ENCODE assay signal across 1 cellular context in the genomic region with DNA sequence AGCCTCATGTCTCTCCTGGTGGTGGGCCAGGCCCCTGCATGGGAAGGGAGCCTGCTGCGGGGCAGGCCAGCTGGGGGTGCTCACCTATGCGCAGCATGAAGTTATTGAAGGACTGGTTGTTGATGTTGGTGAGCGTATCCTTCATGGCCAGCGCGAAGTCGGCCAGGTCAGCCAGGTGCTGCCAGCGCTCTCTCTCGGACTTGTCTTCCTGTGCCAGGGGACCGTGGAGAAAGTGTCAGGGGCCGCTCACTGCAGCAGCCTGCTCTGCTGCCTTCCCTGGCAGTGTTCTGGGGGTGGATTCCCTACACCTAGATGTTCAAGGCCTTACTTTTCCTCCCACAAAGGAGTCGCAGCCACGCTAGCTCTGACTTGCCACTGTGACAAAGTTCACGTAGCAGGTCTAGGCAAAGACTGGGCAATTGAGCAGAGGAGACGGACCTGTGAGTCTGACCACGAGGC.
TF ChIP-seq lines count a peak whose summit lies in the region.

No MANE protein-coding gene starts in this region.

TF ChIP-seq in IMR-90, 13 proteins besides CTCF, POLR2A, EP300 and RAD21:
- TF ChIP-seq CHD1 (IDR thresholded peaks at IDR 0.05; ENCODE audit: low read depth, low read length) = no peak
- TF ChIP-seq MAFK (IDR thresholded peaks at IDR 0.05; ENCODE audit: low read depth, low read length) = no peak
- TF ChIP-seq RCOR1 (IDR thresholded peaks at IDR 0.05; ENCODE audit: insufficient replicate concordance, low read length) = no peak
- TF ChIP-seq MXI1 (IDR thresholded peaks at IDR 0.05; ENCODE audit: borderline replicate concordance, low read depth, low read length) = no peak
- no peak for TF ChIP-seq RFX5 (IDR thresholded peaks at IDR 0.05; ENCODE audit: low read depth, low read length)
- no peak for TF ChIP-seq FOS (IDR thresholded peaks at IDR 0.05; ENCODE audit: low read depth, low read length)
- TF ChIP-seq CEBPB (IDR thresholded peaks at IDR 0.05; ENCODE audit: low read depth, low read length) = no peak
